ENCODE assay signal across 23 cellular contexts in genomic region chr2:122055541-122055940, GRCh38.
A peak's percentile ranks its signal among the peaks of the same experiment; 100 is the strongest.
DNase-seq lines count a peak whose midpoint lies in the region; ATAC-seq, FAIRE-seq and TF ChIP-seq lines count a peak whose summit lies in the region.
"Had no signal": no experiment of that assay in that cellular context is flagged by ENCODE, and none has a peak within 500 bp of the region (broad histone marks: within the 10 kb centered on the region; RNA-seq: fewer than 3 reads in every experiment).

No MANE protein-coding gene starts in this region.

- peak overlapping the region; percentile 49; the same call in 1 of the 2 replicates for H3K27ac ChIP-seq in BLaER1
- peak overlapping the region; percentile 71 for H3K27ac ChIP-seq in HUES48 (ENCODE audit: low read depth, low read length)
- H3K27ac ChIP-seq: A549, RWPE1, SK-N-MC had no signal

- H3K27me3 ChIP-seq in BLaER1, result no peaks in the 10 kb centered on the region
- no peaks in the 10 kb centered on the region for H3K27me3 ChIP-seq in HUES48 (ENCODE audit: control insufficient read depth, insufficient read depth, low read length)
- H3K27me3 ChIP-seq: BE2C had no signal

- H3K9me3 ChIP-seq in BLaER1, result peaks cover 22% of the 10 kb centered on the region
- peaks cover 13% of the 10 kb centered on the region for H3K9me3 ChIP-seq in HUES48 (ENCODE audit: control insufficient read depth, insufficient read depth, low read length)
- H3K9me3 ChIP-seq: A549, BE2C, HAP-1 had no signal

- H3K4me2 ChIP-seq in BLaER1, result peak overlapping the region; percentile 51
- H3K4me2 ChIP-seq: A549 had no signal

- H3K36me3 ChIP-seq in BLaER1 (no peaks in the 10 kb centered on the region), HUES48 (ENCODE audit: control insufficient read depth, insufficient read depth, low read length) (no peaks in the 10 kb centered on the region)
- H3K36me3 ChIP-seq: BE2C, HAP-1 had no signal

- peak; percentile 37 for ATAC-seq in omental fat pad (ENCODE audit: low FRiP score)
- ATAC-seq: A549 had no signal

- TF ChIP-seq CTCF in fibroblast of mammary gland (conservative IDR thresholded peaks at IDR 0.05; ENCODE audit: control insufficient read depth, insufficient read depth, low read depth, low read length), result no peak
- no peak for TF ChIP-seq CTCF in omental fat pad (IDR thresholded peaks at IDR 0.05)

- peaks cover 33% of the 10 kb centered on the region for H3K4me1 ChIP-seq in BLaER1
- H3K4me1 ChIP-seq in HUES48 (ENCODE audit: control insufficient read depth, insufficient read depth, low read length), result peaks cover 14% of the 10 kb centered on the region
- H3K4me1 ChIP-seq: A549, BE2C, HAP-1 had no signal

- FAIRE-seq in GM19239 (lab: Jason Lieb, UNC), result no peak
- FAIRE-seq: A549 had no signal

- DNase-seq in fibroblast of mammary gland (ENCODE audit: low read depth) (peak; percentile 13), omental fat pad (ENCODE audit: low spot score) (no peak), GM19239 (ENCODE audit: insufficient read length, low spot score) (no peak), HUDEP-2 (lab: John Stamatoyannopoulos, UW; ENCODE audit: unreplicated experiment in 76 of 76) (no peak), NCI-H2107 treated with DMSO at 0.1 percent for 48 hours (lab: John Stamatoyannopoulos, UW; ENCODE audit: unreplicated experiment) (no peak)
- DNase-seq: BE2C; Caco-2; CD4-positive, alpha-beta memory T cell; DMS 273 treated with DMSO at 0.1 percent for 48 hours; DMS79 treated with DMSO at 0.1 percent for 48 hours; KG1; NCI-H1694; NCI-H2081 treated with DMSO at 0.1 percent for 48 hours; NCI-H446; NCI-H526 treated with DMSO at 0.1 percent for 48 hours; NK-92 treated with Interleukin-12 subunit alpha and Interleukin-12 subunit beta, amount 100 ng/mL, for 24 hours; SHP77 treated with DMSO at 0.1 percent for 48 hours had no signal

- H3K9ac ChIP-seq in BLaER1 (no peak overlapping the region), HUES48 (ENCODE audit: low read depth, low read length) (no peak overlapping the region)

- H3K4me3 ChIP-seq in BLaER1 (no peak overlapping the region), HUES48 (ENCODE audit: low read depth, low read length) (no peak overlapping the region), fibroblast of mammary gland (ENCODE audit: control insufficient read depth, low read depth, low read length) (no peak overlapping the region)
- H3K4me3 ChIP-seq: A549, HAP-1, SK-N-MC had no signal

- H4K20me1 ChIP-seq in BLaER1, result no peaks in the 10 kb centered on the region
